In genomic region chr22:21835378-21835777, GRCh38 we compare ENCODE assay signal across 1 cellular context.
TF ChIP-seq lines count a peak whose summit lies in the region.

No MANE protein-coding gene starts in this region.

TF ChIP-seq in GM23338, 12 proteins besides CTCF, POLR2A, EP300 and RAD21 (continued from another document):
- TF ChIP-seq STAT1 (IDR thresholded peaks at IDR 0.05; ENCODE audit: unreplicated experiment) (no peak), ZNF462 (CRISPR knock-in tag; IDR thresholded peaks at IDR 0.05) (no peak)
